10 cellular contexts compared by ENCODE assay signal in genomic region chr22:20999350-21000214, GRCh38. TPM values are rescaled to one million over a fixed set of nuclear protein-coding genes. Genes with fewer than 3 reads are reported as not detected.
DNase-seq lines count a peak whose midpoint lies in the region; ATAC-seq and TF ChIP-seq lines count a peak whose summit lies in the region.
"Had no signal": no experiment of that assay in that cellular context is flagged by ENCODE, and none has a peak within 500 bp of the region (broad histone marks: within the 10 kb centered on the region; RNA-seq: fewer than 3 reads in every experiment).

No MANE protein-coding gene starts in this region.

- H3K36me3 Mint-ChIP-seq in CD4-positive, CD25-positive, alpha-beta regulatory T cell, result peaks cover 4% of the 10 kb centered on the region
- H3K36me3 Mint-ChIP-seq in GM23338 (ENCODE audit: low read depth) (peaks cover 22% of the 10 kb centered on the region; the same call in 1 of the 3 replicates), natural killer cell (no peaks in the 10 kb centered on the region)
- H3K36me3 Mint-ChIP-seq in activated T-helper 2 cell treated with anti-CD3 and anti-CD28 coated beads, Interferon-gamma antibody, Interleukin-2, Interleukin-4, amounts not matched to agents 10 μg/mL and 5 μg/mL and 100 μg/mL, durations not matched to agents 14 hours and 24 hours and 36 hours (ENCODE audit: low read depth), result peaks cover 29% of the 10 kb centered on the region

- H3K4me3 ChIP-seq in CD4-positive, CD25-positive, alpha-beta regulatory T cell (ENCODE audit: low read depth, low read length), result no peak overlapping the region
- H3K4me3 ChIP-seq in GM23338 (no peak overlapping the region), ovary (no peak overlapping the region)

- H2AFZ ChIP-seq in GM23338, result no peak overlapping the region

- 0 out of 2 replicates have a peak, but pooled peaks cover 4% of the 10 kb centered on the region for H3K79me2 ChIP-seq in GM23338 (replicated peaks; ENCODE audit: insufficient read depth)

- intact Hi-C loops in activated T-helper 2 cell treated with anti-CD3 and anti-CD28 coated beads, Interferon-gamma antibody, Interleukin-2, Interleukin-4, amounts not matched to agents 10 μg/mL and 5 μg/mL and 100 μg/mL, durations not matched to agents 14 hours and 24 hours and 36 hours (cut with micrococcal nuclease), result loop anchor here (2.0 to 5.0 kb wide), 3 partner anchors 82 to 882 kb away; partner anchors contain the start of genes CRKL, PI4KA, RANBP1 and SNAP29
- intact Hi-C loops in natural killer cell (cut with micrococcal nuclease), result no loop called here
- intact Hi-C loops in ovary (cut with DNase I), result no loop called here

- H3K4me1 Mint-ChIP-seq in CD4-positive, CD25-positive, alpha-beta regulatory T cell, result peaks cover 5 to 53% (median 18%) of the 10 kb centered on the region in 4 donors
- H3K4me1 Mint-ChIP-seq in GM23338 (peaks cover 8% of the 10 kb centered on the region; the same call in 2 of the 3 replicates), natural killer cell (peaks cover 26 to 33% of the 10 kb centered on the region in 2 donors)
- H3K4me1 Mint-ChIP-seq in activated T-helper 2 cell treated with anti-CD3 and anti-CD28 coated beads, Interferon-gamma antibody, Interleukin-2, Interleukin-4, amounts not matched to agents 10 μg/mL and 5 μg/mL and 100 μg/mL, durations not matched to agents 14 hours and 24 hours and 36 hours (ENCODE audit: low read depth), result peaks cover 15% of the 10 kb centered on the region

- TF ChIP-seq CTCF in GM23338 (conservative IDR thresholded peaks at IDR 0.05; ENCODE audit: low read depth in 2 of 2), result no peak
- TF ChIP-seq CTCF in natural killer cell (IDR thresholded peaks at IDR 0.05), result no peak
- no peak for TF ChIP-seq CTCF in ovary (IDR thresholded peaks at IDR 0.05)

- H3K27me3 ChIP-seq in CD4-positive, CD25-positive, alpha-beta regulatory T cell (ENCODE audit: control insufficient read depth, insufficient read depth, low read length), result no peaks in the 10 kb centered on the region
- no peaks in the 10 kb centered on the region for H3K27me3 ChIP-seq in GM23338 (ENCODE audit: insufficient read depth)
- H3K27me3 ChIP-seq in ovary, result no peaks in the 10 kb centered on the region

- no peaks in the 10 kb centered on the region for H4K20me1 ChIP-seq in GM23338 (replicated peaks; ENCODE audit: insufficient read depth)

- peaks cover 0 to 1% (median 0%) of the 10 kb centered on the region in 7 donors for H3K9me3 Mint-ChIP-seq in CD4-positive, CD25-positive, alpha-beta regulatory T cell
- H3K9me3 Mint-ChIP-seq in GM23338 (no peaks in the 10 kb centered on the region), natural killer cell (no peaks in the 10 kb centered on the region)
- no peaks in the 10 kb centered on the region for H3K9me3 Mint-ChIP-seq in activated T-helper 2 cell treated with anti-CD3 and anti-CD28 coated beads, Interferon-gamma antibody, Interleukin-2, Interleukin-4, amounts not matched to agents 10 μg/mL and 5 μg/mL and 100 μg/mL, durations not matched to agents 14 hours and 24 hours and 36 hours

- no peaks in the 10 kb centered on the region for H3K9me3 ChIP-seq in CD4-positive, CD25-positive, alpha-beta regulatory T cell (ENCODE audit: control insufficient read depth in 2 of 2, low read length in 2 of 2)
- H3K9me3 ChIP-seq in ovary, result no peaks in the 10 kb centered on the region

- H3K4me2 ChIP-seq in GM23338, result no peak overlapping the region

- H3F3A ChIP-seq in GM23338 (replicated peaks; ENCODE audit: low read depth), result peaks cover 10% of the 10 kb centered on the region; the same call in 1 of the 2 replicates

- 77 to 86% (median 78%) methylated on average over 25 to 27 of the region's 27 CpGs for WGBS in ovary, 3 donors

- no peaks in the 10 kb centered on the region for H3K27me3 Mint-ChIP-seq in CD4-positive, CD25-positive, alpha-beta regulatory T cell
- H3K27me3 Mint-ChIP-seq in GM23338 (ENCODE audit: insufficient read depth, low read depth, poor library complexity), result peaks cover 14% of the 10 kb centered on the region
- no peaks in the 10 kb centered on the region for H3K27me3 Mint-ChIP-seq in activated T-helper 2 cell treated with anti-CD3 and anti-CD28 coated beads, Interferon-gamma antibody, Interleukin-2, Interleukin-4, amounts not matched to agents 10 μg/mL and 5 μg/mL and 100 μg/mL, durations not matched to agents 14 hours and 24 hours and 36 hours (ENCODE audit: low read depth)
- no peaks in the 10 kb centered on the region for H3K27me3 Mint-ChIP-seq in natural killer cell (ENCODE audit: low read depth in 2 of 2)

- H3K9me2 ChIP-seq in GM23338 (ENCODE audit: insufficient read depth), result no peaks in the 10 kb centered on the region

- H3K4me1 ChIP-seq in CD4-positive, CD25-positive, alpha-beta regulatory T cell (ENCODE audit: control insufficient read depth, insufficient read depth, low read length, poor library complexity, severe bottlenecking), result peaks cover 27% of the 10 kb centered on the region
- H3K4me1 ChIP-seq in GM23338 (ENCODE audit: insufficient read depth) (peaks cover 9% of the 10 kb centered on the region), ovary (ENCODE audit: insufficient read depth) (peaks cover 10% of the 10 kb centered on the region)

- no peak for ATAC-seq in CD4-positive, CD25-positive, alpha-beta regulatory T cell (ENCODE audit: low read depth in 2 of 2)
- ATAC-seq in GM23338, result no peak
- no peak for ATAC-seq in natural killer cell

- no peak for DNase-seq in CD4-positive, CD25-positive, alpha-beta regulatory T cell
- no peak for DNase-seq in GM23338 (ENCODE audit: low spot score)
- no peak for DNase-seq in activated T-helper 2 cell treated with anti-CD3 and anti-CD28 coated beads, Interferon-gamma antibody, Interleukin-2, Interleukin-4, amounts not matched to agents 10 μg/mL and 5 μg/mL and 100 μg/mL, durations not matched to agents 14 hours and 24 hours and 36 hours (ENCODE audit: low spot score)
- no peak for DNase-seq in natural killer cell
- DNase-seq in MV-4-11 (lab: John Stamatoyannopoulos, UW), result no peak
- DNase-seq in ovary, result no peak
- DNase-seq in C1 segment of cervical spinal cord (lab: John Stamatoyannopoulos, UW), result no peak
- DNase-seq in AML-193 (lab: John Stamatoyannopoulos, UW), result no peak
- DNase-seq: SHP77 treated with DMSO at 0.1 percent for 48 hours had no signal

- peak overlapping the region in 3 of 4 donors; percentile 57 to 99 (median 82) for H3K4me3 Mint-ChIP-seq in CD4-positive, CD25-positive, alpha-beta regulatory T cell
- H3K4me3 Mint-ChIP-seq in GM23338, result peak overlapping the region; percentile 91; the same call in 1 of the 3 replicates
- H3K4me3 Mint-ChIP-seq in activated T-helper 2 cell treated with anti-CD3 and anti-CD28 coated beads, Interferon-gamma antibody, Interleukin-2, Interleukin-4, amounts not matched to agents 10 μg/mL and 5 μg/mL and 100 μg/mL, durations not matched to agents 14 hours and 24 hours and 36 hours (ENCODE audit: low read depth), result peak overlapping the region; percentile 95
- H3K4me3 Mint-ChIP-seq in natural killer cell, result peak overlapping the region; percentile 59

- no peak for TF ChIP-seq EP300 in ovary (IDR thresholded peaks at IDR 0.05)

- H3K27ac Mint-ChIP-seq in CD4-positive, CD25-positive, alpha-beta regulatory T cell, result peak overlapping the region in 1 of 3 donors; percentile 99
- H3K27ac Mint-ChIP-seq in GM23338 (no peak overlapping the region), natural killer cell (peak overlapping the region; percentile 98 to 99)
- no peak overlapping the region for H3K27ac Mint-ChIP-seq in activated T-helper 2 cell treated with anti-CD3 and anti-CD28 coated beads, Interferon-gamma antibody, Interleukin-2, Interleukin-4, amounts not matched to agents 10 μg/mL and 5 μg/mL and 100 μg/mL, durations not matched to agents 14 hours and 24 hours and 36 hours

- no peak for TF ChIP-seq POLR2A in ovary (IDR thresholded peaks at IDR 0.05)

- peak overlapping the region; percentile 99 for H3K27ac ChIP-seq in CD4-positive, CD25-positive, alpha-beta regulatory T cell (ENCODE audit: insufficient read depth, low read length, poor library complexity, severe bottlenecking)
- H3K27ac ChIP-seq in GM23338 (ENCODE audit: low read depth) (no peak overlapping the region), ovary (peak overlapping the region in 1 of 2 donors; percentile 94)

- H3K36me3 ChIP-seq in CD4-positive, CD25-positive, alpha-beta regulatory T cell (ENCODE audit: control insufficient read depth, insufficient read depth, low read length), result peaks cover 17% of the 10 kb centered on the region
- no peaks in the 10 kb centered on the region for H3K36me3 ChIP-seq in GM23338 (ENCODE audit: insufficient read depth)
- no peaks in the 10 kb centered on the region for H3K36me3 ChIP-seq in ovary

RNA-seq across cellular contexts. Expression of gene THAP7, which starts 2.3 kb away (rescaled TPM):
- 41.7 TPM for total RNA-seq in CD4-positive, CD25-positive, alpha-beta regulatory T cell
- 10 to 100 TPM; 38.5 to 58.0 (median 47.4) TPM for polyA plus RNA-seq in CD4-positive, CD25-positive, alpha-beta regulatory T cell
- 25.9 and 38.8 TPM in 2 replicates for total RNA-seq in GM23338 (2014; rRNA removed; shearing (Covaris generic))
- polyA plus RNA-seq in GM23338 (2016; fragmentation: Nextera tagmentation; extraction: Ambion mirVana) (20.4 and 21.8 TPM in 2 replicates), ovary (10 to 100 TPM in 1 of 2 donors, 1 to 10 TPM in 1; 7.8 to 54.9 TPM)
- 25.8 and 25.9 TPM in 2 replicates for total RNA-seq in activated T-helper 2 cell treated with anti-CD3 and anti-CD28 coated beads, Interferon-gamma antibody, Interleukin-2, Interleukin-4, amounts not matched to agents 10 μg/mL and 5 μg/mL and 100 μg/mL, durations not matched to agents 14 hours and 24 hours and 36 hours
- total RNA-seq in natural killer cell (10 to 100 TPM; 24.1 to 40.0 (median 26.8) TPM), ovary (10 to 100 TPM; 27.5 to 54.0 (median 39.3) TPM)

RNA-seq across cellular contexts. Expression of gene P2RX6, which starts 15.4 kb away (rescaled TPM):
- total RNA-seq in CD4-positive, CD25-positive, alpha-beta regulatory T cell, result 0.59 TPM
- under 1 TPM in 1 of 4 donors, not detected in 3; 0.10 TPM for polyA plus RNA-seq in CD4-positive, CD25-positive, alpha-beta regulatory T cell
- total RNA-seq in GM23338 (2014; rRNA removed; shearing (Covaris generic)), result not detected in 2 replicates
- not detected in 2 replicates for polyA plus RNA-seq in GM23338 (2016; fragmentation: Nextera tagmentation; extraction: Ambion mirVana)
- total RNA-seq in activated T-helper 2 cell treated with anti-CD3 and anti-CD28 coated beads, Interferon-gamma antibody, Interleukin-2, Interleukin-4, amounts not matched to agents 10 μg/mL and 5 μg/mL and 100 μg/mL, durations not matched to agents 14 hours and 24 hours and 36 hours, result 0.07 TPM in 1 of 2 replicates, not detected in the other
- total RNA-seq in natural killer cell, result under 1 TPM; 0.14 to 0.93 (median 0.18) TPM
- total RNA-seq in ovary, result 1 to 10 TPM in 4 of 7 donors, under 1 TPM in 3; 0.69 to 1.6 (median 1.0) TPM
- 1 to 10 TPM in 1 of 2 donors, under 1 TPM in 1; 0.47 to 1.3 TPM for polyA plus RNA-seq in ovary

RNA-seq across cellular contexts. Expression of gene LZTR1, which starts 17.5 kb away (rescaled TPM):
- 69.4 TPM for total RNA-seq in CD4-positive, CD25-positive, alpha-beta regulatory T cell
- 10 to 100 TPM in 3 of 4 donors, 1 to 10 TPM in 1; 9.6 to 12.1 (median 11.7) TPM for polyA plus RNA-seq in CD4-positive, CD25-positive, alpha-beta regulatory T cell
- 39.9 and 41.1 TPM in 2 replicates for total RNA-seq in GM23338 (2014; rRNA removed; shearing (Covaris generic))
- 7.7 and 9.2 TPM in 2 replicates for polyA plus RNA-seq in GM23338 (2016; fragmentation: Nextera tagmentation; extraction: Ambion mirVana)
- total RNA-seq in activated T-helper 2 cell treated with anti-CD3 and anti-CD28 coated beads, Interferon-gamma antibody, Interleukin-2, Interleukin-4, amounts not matched to agents 10 μg/mL and 5 μg/mL and 100 μg/mL, durations not matched to agents 14 hours and 24 hours and 36 hours, result 64.7 and 68.4 TPM in 2 replicates
- 10 to 100 TPM; 71.9 to 85.0 (median 82.0) TPM for total RNA-seq in natural killer cell
- total RNA-seq in ovary, result 10 to 100 TPM; 30.4 to 73.4 (median 51.6) TPM
- 10 to 100 TPM; 28.2 to 32.3 TPM for polyA plus RNA-seq in ovary

RNA-seq across cellular contexts. Expression of gene AIFM3, which starts 32.5 kb away (rescaled TPM):
- total RNA-seq in CD4-positive, CD25-positive, alpha-beta regulatory T cell, result 0.49 TPM
- not detected for polyA plus RNA-seq in CD4-positive, CD25-positive, alpha-beta regulatory T cell
- total RNA-seq in GM23338 (2014; rRNA removed; shearing (Covaris generic)), result 0.45 and 1.7 TPM in 2 replicates
- polyA plus RNA-seq in GM23338 (2016; fragmentation: Nextera tagmentation; extraction: Ambion mirVana) (1.4 and 1.5 TPM in 2 replicates), ovary (1 to 10 TPM in 1 of 2 donors, not detected in 1; 1.1 TPM)
- 0.23 and 0.30 TPM in 2 replicates for total RNA-seq in activated T-helper 2 cell treated with anti-CD3 and anti-CD28 coated beads, Interferon-gamma antibody, Interleukin-2, Interleukin-4, amounts not matched to agents 10 μg/mL and 5 μg/mL and 100 μg/mL, durations not matched to agents 14 hours and 24 hours and 36 hours
- total RNA-seq in natural killer cell (1 to 10 TPM; 1.5 to 2.3 (median 2.2) TPM), ovary (1 to 10 TPM in 4 of 7 donors, under 1 TPM in 3; 0.43 to 2.7 (median 1.1) TPM)
- polyA plus RNA-seq: smooth muscle cell had no signal

RNA-seq across cellular contexts. Expression of gene SLC7A4, which starts 32.8 kb away (rescaled TPM):
- total RNA-seq in CD4-positive, CD25-positive, alpha-beta regulatory T cell, result not detected
- under 1 TPM in 1 of 4 donors, not detected in 3; 0.09 TPM for polyA plus RNA-seq in CD4-positive, CD25-positive, alpha-beta regulatory T cell
- 0.07 and 0.16 TPM in 2 replicates for total RNA-seq in GM23338 (2014; rRNA removed; shearing (Covaris generic))
- polyA plus RNA-seq in GM23338 (2016; fragmentation: Nextera tagmentation; extraction: Ambion mirVana) (0.09 and 0.44 TPM in 2 replicates), ovary (under 1 TPM; 0.16 to 0.30 TPM)
- 0.07 TPM in 1 of 2 replicates, not detected in the other for total RNA-seq in activated T-helper 2 cell treated with anti-CD3 and anti-CD28 coated beads, Interferon-gamma antibody, Interleukin-2, Interleukin-4, amounts not matched to agents 10 μg/mL and 5 μg/mL and 100 μg/mL, durations not matched to agents 14 hours and 24 hours and 36 hours
- total RNA-seq in natural killer cell (not detected), ovary (1 to 10 TPM in 1 of 7 donors, under 1 TPM in 4, not detected in 2; 0.23 to 4.8 (median 0.61) TPM)

Comparison
In these comparisons a context has a peak if more than half of its experiments do, and no peak if none do; other contexts are left out.
1. H3K27ac Mint-ChIP-seq: peak in natural killer cell (2 of 2); none in GM23338 (single experiment) and activated T-helper 2 cell treated with anti-CD3 and anti-CD28 coated beads, Interferon-gamma antibody, Interleukin-2, Interleukin-4, amounts not matched to agents 10 μg/mL and 5 μg/mL and 100 μg/mL, durations not matched to agents 14 hours and 24 hours and 36 hours (single experiment).
2. Peak in every context shown above with its lines, with median percentiles within 50 percentile points of each other: H3K4me3 Mint-ChIP-seq.